Comparison of ENCODE assay signal across 13 cellular contexts in genomic region chr22:37781434-37782059, GRCh38. TPM values are rescaled to one million over a fixed set of nuclear protein-coding genes. Genes with fewer than 3 reads are reported as not detected.
DNase-seq lines count a peak whose midpoint lies in the region; ATAC-seq and TF ChIP-seq lines count a peak whose summit lies in the region.
"Had no signal": no experiment of that assay in that cellular context is flagged by ENCODE, and none has a peak within 500 bp of the region (broad histone marks: within the 10 kb centered on the region; RNA-seq: fewer than 3 reads in every experiment).

No MANE protein-coding gene starts in this region.

- H3K27me3 ChIP-seq in cardiac muscle cell, result no peaks in the 10 kb centered on the region
- no peaks in the 10 kb centered on the region for H3K27me3 ChIP-seq in right atrium auricular region
- no peaks in the 10 kb centered on the region for H3K27me3 ChIP-seq in thyroid gland
- H3K27me3 ChIP-seq: BLaER1 had no signal

- TF ChIP-seq POLR2A in thyroid gland (IDR thresholded peaks at IDR 0.05), result no peak

- H3K27ac ChIP-seq in cardiac muscle cell, result no peak overlapping the region
- H3K27ac ChIP-seq in right atrium auricular region, result no peak overlapping the region
- peak overlapping the region; percentile 6 to 42 (median 36) for H3K27ac ChIP-seq in thyroid gland
- H3K27ac ChIP-seq in coronary artery, result no peak overlapping the region
- H3K27ac ChIP-seq: BLaER1 had no signal

- H3K36me3 ChIP-seq in cardiac muscle cell (no peaks in the 10 kb centered on the region), right atrium auricular region (no peaks in the 10 kb centered on the region), thyroid gland (no peaks in the 10 kb centered on the region)
- H3K36me3 ChIP-seq: BLaER1 had no signal

- DNase-seq in cardiac muscle cell (ENCODE audit: low read depth in 1 of 2, low spot score in 1 of 2), result no peak
- no peak for DNase-seq in right atrium auricular region (ENCODE audit: low spot score)
- DNase-seq in fibroblast of pulmonary artery (ENCODE audit: low read depth), result no peak
- peak; percentile 72 to 80 for DNase-seq in thyroid gland
- DNase-seq in activated CD4-positive, alpha-beta T cell treated with anti-CD3 and anti-CD28 coated beads, Interleukin-2, amount 50 U/mL, for 4 hours, result no peak
- no peak for DNase-seq in coronary artery (ENCODE audit: low spot score)
- DNase-seq: cortex of kidney, KG1 had no signal

- no peak overlapping the region for H3K4me3 ChIP-seq in cardiac muscle cell
- no peak overlapping the region for H3K4me3 ChIP-seq in right atrium auricular region
- no peak overlapping the region for H3K4me3 ChIP-seq in fibroblast of pulmonary artery (replicated peaks; ENCODE audit: low read depth, low read length)
- H3K4me3 ChIP-seq in thyroid gland (replicated peaks in 1 of 3), result no peak overlapping the region
- no peak overlapping the region for H3K4me3 ChIP-seq in coronary artery
- H3K4me3 ChIP-seq: BLaER1 had no signal

- ATAC-seq in SK-N-SH treated with all-trans-retinoic acid at 6 μM for 48 hours (peak; percentile 38), HG02642 (IDR thresholded peaks at IDR 0.05; ENCODE audit: poor library complexity, unreplicated experiment) (no peak)

- H3K9me3 ChIP-seq in cardiac muscle cell (ENCODE audit: low read depth) (no peaks in the 10 kb centered on the region), right atrium auricular region (no peaks in the 10 kb centered on the region), thyroid gland (no peaks in the 10 kb centered on the region)
- H3K9me3 ChIP-seq: BLaER1 had no signal

- WGBS in thyroid gland, 2 donors, result 55 to 56% methylated on average over 11 to 13 of the region's 13 CpGs

- no peaks in the 10 kb centered on the region for H3K4me1 ChIP-seq in cardiac muscle cell (ENCODE audit: low read depth)
- H3K4me1 ChIP-seq in right atrium auricular region, result peaks cover 0 to 23% of the 10 kb centered on the region in 2 donors
- H3K4me1 ChIP-seq in thyroid gland, result peaks cover 34 to 57% of the 10 kb centered on the region in 2 donors

- intact Hi-C loops in thyroid gland (cut with DNase I), result no loop called here

- TF ChIP-seq CTCF in cardiac muscle cell (IDR thresholded peaks at IDR 0.05; ENCODE audit: low read depth, low read length) (peak; percentile 35), right atrium auricular region (IDR thresholded peaks at IDR 0.05) (no peak), fibroblast of pulmonary artery (IDR thresholded peaks at IDR 0.05; ENCODE audit: low read length, missing control alignments) (peak; percentile 29), thyroid gland (IDR thresholded peaks at IDR 0.05) (peak in 5 of 6 experiments; percentile 14 to 47 (median 39)), coronary artery (IDR thresholded peaks at IDR 0.05) (no peak)

TF ChIP-seq in SK-N-SH treated with all-trans-retinoic acid at 6 μM for 48 hours, 23 proteins besides CTCF, POLR2A, EP300 and RAD21:
- no peak for TF ChIP-seq SNAI2 (CRISPR knock-in tag; IDR thresholded peaks at IDR 0.05)
- TF ChIP-seq TOX (CRISPR knock-in tag; IDR thresholded peaks at IDR 0.05; ENCODE audit: borderline replicate concordance), result no peak
- no peak for TF ChIP-seq CREB5 (CRISPR knock-in tag; IDR thresholded peaks at IDR 0.05; ENCODE audit: low read depth)
- no peak for TF ChIP-seq RARB (CRISPR knock-in tag; IDR thresholded peaks at IDR 0.05)
- TF ChIP-seq POU6F1 (CRISPR knock-in tag; IDR thresholded peaks at IDR 0.05; ENCODE audit: borderline replicate concordance, low read depth), result no peak
- TF ChIP-seq ARNTL (CRISPR knock-in tag; IDR thresholded peaks at IDR 0.05; ENCODE audit: borderline replicate concordance, low read depth), result no peak
- no peak for TF ChIP-seq CSDC2 (CRISPR knock-in tag; IDR thresholded peaks at IDR 0.05)
- TF ChIP-seq ZNF70 (CRISPR knock-in tag; IDR thresholded peaks at IDR 0.05), result no peak
- TF ChIP-seq TSHZ2 (CRISPR knock-in tag; IDR thresholded peaks at IDR 0.05), result no peak

RNA-seq across cellular contexts. Expression of gene GCAT, which starts 26.2 kb away (rescaled TPM):
- total RNA-seq in cardiac muscle cell (74.2 and 95.0 TPM in 2 replicates), right atrium auricular region (10 to 100 TPM; 15.7 to 34.2 TPM), thyroid gland (10 to 100 TPM; 30.4 to 59.1 (median 38.2) TPM)
- polyA plus RNA-seq in cardiac muscle cell, result 66.4 and 97.6 TPM in 2 replicates

RNA-seq across cellular contexts. Expression of gene GALR3, which starts 41.6 kb away (rescaled TPM):
- total RNA-seq in cardiac muscle cell (not detected in 2 replicates), right atrium auricular region (not detected), thyroid gland (not detected)
- 0.95 and 1.0 TPM in 2 replicates for polyA plus RNA-seq in cardiac muscle cell
- total RNA-seq: NCI-H460, omental fat pad had no signal

Comparison
In these comparisons a context has a peak if more than half of its experiments do, and no peak if none do; other contexts are left out.
1. CTCF ChIP-seq: peak in cardiac muscle cell (single experiment), fibroblast of pulmonary artery (single experiment) and thyroid gland (5 of 6); none in right atrium auricular region (0 of 2) and coronary artery (single experiment).
2. DNase-seq: peak in thyroid gland (2 of 2); none in cardiac muscle cell (0 of 2), right atrium auricular region (single experiment), fibroblast of pulmonary artery (single experiment), activated CD4-positive, alpha-beta T cell treated with anti-CD3 and anti-CD28 coated beads, Interleukin-2, amount 50 U/mL, for 4 hours (0 of 2) and coronary artery (single experiment).
3. H3K27ac ChIP-seq: peak in thyroid gland (3 of 3); none in cardiac muscle cell (single experiment), right atrium auricular region (0 of 2) and coronary artery (0 of 2).